Comparison of ENCODE assay signal across 16 cellular contexts in the genomic region with DNA sequence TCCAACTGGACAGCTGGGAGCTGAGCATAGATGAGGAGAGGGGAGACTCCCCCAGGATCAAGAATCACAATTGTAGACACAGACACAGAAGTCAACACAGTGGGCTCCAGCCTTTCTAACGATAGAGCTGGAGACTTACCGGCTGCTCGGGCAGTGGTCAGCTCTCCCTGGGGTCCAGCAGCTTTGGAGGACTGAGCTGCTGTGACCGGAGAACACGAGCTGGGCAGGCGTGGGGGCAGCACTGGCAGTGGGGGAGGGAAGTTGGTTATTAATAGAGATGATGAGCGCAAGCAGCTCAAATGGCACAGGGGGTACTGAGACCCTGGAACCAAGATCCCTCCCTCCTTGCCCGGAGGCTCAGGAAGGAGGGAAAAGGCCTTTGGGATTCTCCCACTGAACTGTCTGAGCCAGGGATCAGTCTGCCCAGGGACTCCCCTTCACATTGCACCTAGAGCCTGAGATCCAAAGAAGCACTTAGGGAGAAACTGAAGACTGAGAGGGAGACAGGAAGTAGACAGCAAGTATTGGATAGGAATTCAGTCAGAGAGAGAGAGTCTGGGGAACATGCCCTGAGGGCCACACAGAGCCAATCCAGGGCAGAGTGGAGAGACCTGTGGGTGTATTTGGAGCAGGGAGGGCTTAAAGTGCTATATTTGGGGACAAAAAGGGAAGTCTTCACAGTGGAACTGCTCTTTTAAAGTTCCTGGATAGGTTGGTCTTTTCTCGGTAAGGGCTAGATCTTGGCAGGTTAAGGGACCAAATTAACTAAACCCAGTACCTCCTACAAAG. TPM values are rescaled to one million over a fixed set of nuclear protein-coding genes. Genes with fewer than 3 reads are reported as not detected.
DNase-seq lines count a peak whose midpoint lies in the region; ATAC-seq and TF ChIP-seq lines count a peak whose summit lies in the region.
"Had no signal": no experiment of that assay in that cellular context is flagged by ENCODE, and none has a peak within 500 bp of the region (broad histone marks: within the 10 kb centered on the region; RNA-seq: fewer than 3 reads in every experiment).

Gene MYOZ1, minus strand, starts transcription at position 203 of the 789 bp plus-strand sequence. CDS start 1,457 bp downstream, outside the sequence.

- no peaks in the 10 kb centered on the region for H3F3A ChIP-seq in PC-9 (ENCODE audit: insufficient read depth, low read depth)

- DNase-seq in SKM-1 treated with dmso at 0.1 percent for 144 hours (lab: John Stamatoyannopoulos, UW; ENCODE audit: unreplicated experiment) (peak; percentile 19), SKM-1 (lab: John Stamatoyannopoulos, UW; ENCODE audit: unreplicated experiment) (no peak), PC-9 (peak in 1 of 2 experiments; percentile 43), iris pigment epithelial cell (ENCODE audit: low read depth) (peak; percentile 40), tibial artery (peak in 1 of 2 donors; percentile 71), HAP-1 (ENCODE audit: low spot score in 2 of 2) (no peak), HUDEP-2 (lab: John Stamatoyannopoulos, UW; ENCODE audit: unreplicated experiment in 76 of 76) (no peak)
- DNase-seq: 8988T; KG1; NCI-H524; ovary; stimulated activated CD4-positive, alpha-beta T cell treated with anti-CD3 and anti-CD28 coated beads, Interleukin-4, amount 100 ng/mL, for 4 hours; T-cell had no signal

- H3K27me3 ChIP-seq in PC-9 (ENCODE audit: insufficient read depth, low read depth) = no peaks in the 10 kb centered on the region
- no peaks in the 10 kb centered on the region for H3K27me3 ChIP-seq in tibial artery
- no peaks in the 10 kb centered on the region for H3K27me3 ChIP-seq in HAP-1 (ENCODE audit: low read depth)
- H3K27me3 ChIP-seq: ovary, suprapubic skin had no signal

- no peak within 1 kb of the TSS; the same call in 1 of the 2 replicates for H2AFZ ChIP-seq in PC-9

- intact Hi-C loops in PC-9 (cut with micrococcal nuclease; ENCODE audit: unreplicated experiment) = no loop called here
- intact Hi-C loops in tibial artery (cut with DNase I; ENCODE audit: low total_unique reads) = loop anchor here (2.0 kb wide), 1 partner anchor 15 kb away; no protein-coding TSS in a partner anchor

- in situ Hi-C loops in HAP-1 (cut with MboI; ENCODE audit: low sequenced_read_pairs) = loop anchor here (5.0 kb wide), 1 partner anchor 114 kb away; no protein-coding TSS in a partner anchor

- 0 out of 2 replicates have a peak within 1 kb of the TSS, but pooled peaks have one; percentile 15 for H3K4me2 ChIP-seq in PC-9

- no peaks in the 10 kb centered on the region for H3K9me2 ChIP-seq in PC-9 (ENCODE audit: insufficient read depth)

- POLR2A ChIA-PET in PC-9 (lab: Charles Lee; ENCODE audit: unreplicated experiment) = no interaction called here

- peaks cover 7% of the 10 kb centered on the region for H3K4me1 ChIP-seq in PC-9 (replicated peaks; ENCODE audit: insufficient read depth)
- peaks cover 7 to 34% (median 17%) of the 10 kb centered on the region in 4 donors for H3K4me1 ChIP-seq in tibial artery
- no peaks in the 10 kb centered on the region for H3K4me1 ChIP-seq in HAP-1

- H3K36me3 ChIP-seq in PC-9 (ENCODE audit: low read depth) = no peaks in the 10 kb centered on the region
- H3K36me3 ChIP-seq in tibial artery = peaks cover 0 to 3% (median 0%) of the 10 kb centered on the region in 3 donors
- no peaks in the 10 kb centered on the region for H3K36me3 ChIP-seq in HAP-1 (replicated peaks)
- H3K36me3 ChIP-seq: ovary, suprapubic skin had no signal

- no TSS peak for BruUV-seq in PC-9 (replicated peaks; lab: Mats Ljungman, UMichigan)

- no peaks in the 10 kb centered on the region for H4K20me1 ChIP-seq in PC-9 (ENCODE audit: insufficient read depth)

- CTCF ChIA-PET in PC-9 (lab: Charles Lee) = interaction anchor here (0.6 kb wide), 1 partner anchor 17 kb away, joined by 5 read pairs; no protein-coding TSS in a partner anchor

- H3K4me3 ChIP-seq in PC-9 (no peak within 1 kb of the TSS), tibial artery (peak within 1 kb of the TSS; percentile 40 to 49), HAP-1 (no peak within 1 kb of the TSS)
- H3K4me3 ChIP-seq: ovary, suprapubic skin had no signal

- no peaks in the 10 kb centered on the region for H3K79me2 ChIP-seq in PC-9 (ENCODE audit: low read depth)

- ATAC-seq in HG03135 (IDR thresholded peaks at IDR 0.05; ENCODE audit: unreplicated experiment) = no peak
- ATAC-seq: T-cell had no signal

- H3K27ac ChIP-seq in PC-9 (no peak within 1 kb of the TSS), tibial artery (peak within 1 kb of the TSS; percentile 75 to 84)
- H3K27ac ChIP-seq: ovary, suprapubic skin had no signal

- H3K9me3 ChIP-seq in PC-9 (ENCODE audit: insufficient read depth, low read depth) = no peaks in the 10 kb centered on the region
- H3K9me3 ChIP-seq in tibial artery = no peaks in the 10 kb centered on the region
- no peaks in the 10 kb centered on the region for H3K9me3 ChIP-seq in HAP-1
- H3K9me3 ChIP-seq: ovary, suprapubic skin had no signal

- TF ChIP-seq CTCF in PC-9 (conservative IDR thresholded peaks at IDR 0.05) = no peak
- TF ChIP-seq CTCF in tibial artery (IDR thresholded peaks at IDR 0.05) = no peak

RNA-seq across cellular contexts. Expression of gene MYOZ1, which starts in this region (rescaled TPM):
- 0.22 and 0.75 TPM in 2 replicates for total RNA-seq in PC-9 (2021)
- total RNA-seq: Daoy, T-cell had no signal

Comparison
In these comparisons a context has a peak if more than half of its experiments do, and no peak if none do; other contexts are left out.
1. DNase-seq: peak in SKM-1 treated with dmso at 0.1 percent for 144 hours (single experiment) and iris pigment epithelial cell (single experiment); none in SKM-1 (single experiment), HAP-1 (0 of 2) and HUDEP-2 (0 of 76).
2. H3K4me3 ChIP-seq: peak in tibial artery (2 of 2); none in PC-9 (single experiment) and HAP-1 (single experiment).